In genomic region chr14:31122098-31122611, GRCh38 we compare ENCODE assay signal across 21 cellular contexts.
DNase-seq lines count a peak whose midpoint lies in the region; TF ChIP-seq lines count a peak whose summit lies in the region.
"Had no signal": no experiment of that assay in that cellular context is flagged by ENCODE, and none has a peak within 500 bp of the region (broad histone marks: within the 10 kb centered on the region; RNA-seq: fewer than 3 reads in every experiment).

No MANE protein-coding gene starts in this region.

- H3K4me3 Mint-ChIP-seq in MCF 10A (ENCODE audit: unreplicated experiment) = no peak overlapping the region
- H3K4me3 Mint-ChIP-seq: CD4-positive, alpha-beta T cell; effector memory CD8-positive, alpha-beta T cell had no signal

- H3K36me3 ChIP-seq in mammary epithelial cell (ENCODE audit: insufficient read depth, low read length) = peaks cover 37% of the 10 kb centered on the region

- no peaks in the 10 kb centered on the region for H3K27me3 Mint-ChIP-seq in MCF 10A (ENCODE audit: insufficient read depth, unreplicated experiment)
- H3K27me3 Mint-ChIP-seq: CD4-positive, alpha-beta T cell; effector memory CD8-positive, alpha-beta T cell had no signal

- H3K27me3 ChIP-seq in mammary epithelial cell (ENCODE audit: insufficient read depth, low read length) = no peaks in the 10 kb centered on the region
- H3K27me3 ChIP-seq: tibial nerve had no signal

- CTCF ChIA-PET in mammary epithelial cell (lab: Charles Lee; ENCODE audit: low non-redundant PET) (no interaction called here), MCF 10A (lab: Yijun Ruan, JAX) (interaction anchor here (0.7 to 1.5 kb wide), 2 partner anchors 18 to 135 kb away, joined by 3 to 4 read pairs; no protein-coding TSS in a partner anchor)

- no peaks in the 10 kb centered on the region for H3K4me1 Mint-ChIP-seq in MCF 10A (ENCODE audit: insufficient read depth, unreplicated experiment)

- no peaks in the 10 kb centered on the region for H3K4me1 ChIP-seq in mammary epithelial cell (ENCODE audit: insufficient read depth, low read length)
- H3K4me1 ChIP-seq: A549, tibial nerve had no signal

- in situ Hi-C loops in mammary epithelial cell (cut with MboI; ENCODE audit: low sequenced_read_pairs in 2 of 2) = no loop called here
- in situ Hi-C loops in astrocyte of the spinal cord (cut with HindIII; ENCODE audit: low sequenced_read_pairs) = no loop called here

- H3K36me3 Mint-ChIP-seq in MCF 10A (ENCODE audit: insufficient read depth, unreplicated experiment) = peaks cover 79% of the 10 kb centered on the region

- no peak overlapping the region for H3K27ac ChIP-seq in mammary epithelial cell (ENCODE audit: insufficient read depth, low read depth, low read length)
- H3K27ac ChIP-seq: A549, KMS-11, SK-N-MC, skin epidermis, tibial nerve had no signal

- H2AFZ ChIP-seq in mammary epithelial cell (ENCODE audit: low read depth, low read length) = no peak overlapping the region

- H3K79me2 ChIP-seq in mammary epithelial cell (ENCODE audit: insufficient read depth, low read length) = no peaks in the 10 kb centered on the region

- dilution Hi-C loops in mammary epithelial cell (cut with HindIII; ENCODE audit: low sequenced_read_pairs) = no loop called here

- POLR2A ChIA-PET in MCF 10A (lab: Yijun Ruan, JAX) = no interaction called here

- no peak for TF ChIP-seq CTCF in mammary epithelial cell (conservative IDR thresholded peaks at IDR 0.05 in 1 of 2, IDR thresholded peaks at IDR 0.05 in 1 of 2; ENCODE audit: extremely low read depth in 1 of 2, insufficient read depth in 1 of 2, low read depth in 1 of 2, low read length in 2 of 2)
- TF ChIP-seq CTCF in MCF 10A (IDR thresholded peaks at IDR 0.05; ENCODE audit: unreplicated experiment) = no peak
- TF ChIP-seq CTCF in astrocyte of the spinal cord (IDR thresholded peaks at IDR 0.05; ENCODE audit: low read depth, low read length) = no peak

- whole genome bisulfite sequencing in mammary epithelial cell (ENCODE audit: low coverage, missing lambda C conversion rate) = 90% methylated on average over 8 of the region's 8 CpGs

- no peak overlapping the region for H3K4me2 ChIP-seq in mammary epithelial cell (ENCODE audit: insufficient read depth, low read depth, low read length)
- H3K4me2 ChIP-seq: A549, KMS-11 had no signal

- DNase-seq in mammary epithelial cell = peak; percentile 20
- DNase-seq in MCF 10A (ENCODE audit: unreplicated experiment) = no peak
- DNase-seq in astrocyte of the spinal cord (ENCODE audit: low read depth, low spot score) = peak; percentile 9
- peak; percentile 35 for DNase-seq in iris pigment epithelial cell (ENCODE audit: low read depth)
- DNase-seq in amniotic stem cell (lab: John Stamatoyannopoulos, UW) = no peak
- no peak for DNase-seq in NCI-H345 (lab: John Stamatoyannopoulos, UW)
- no peak for DNase-seq in NCI-H748 (lab: John Stamatoyannopoulos, UW; ENCODE audit: unreplicated experiment)
- no peak for DNase-seq in Kasumi-1 (lab: John Stamatoyannopoulos, UW)
- DNase-seq: activated CD4-positive, alpha-beta T cell treated with anti-CD3 and anti-CD28 coated beads, Interleukin-2, amount 50 U/mL, for 4 hours; activated T-cell treated with anti-CD3 and anti-CD28 coated beads, Interleukin-2, amount 50 U/mL, for 1 hour; CD4-positive, alpha-beta T cell; effector memory CD8-positive, alpha-beta T cell; glutamatergic neuron; midbrain; NCI-H1694 treated with DMSO at 0.1 percent for 48 hours had no signal

- no peaks in the 10 kb centered on the region for H4K20me1 ChIP-seq in mammary epithelial cell (ENCODE audit: insufficient read depth, low read length)

- no peaks in the 10 kb centered on the region for H3K9me3 ChIP-seq in mammary epithelial cell (replicated peaks; ENCODE audit: insufficient read depth, low read length)
- H3K9me3 ChIP-seq: A549, tibial nerve had no signal

- intact Hi-C loops in mammary epithelial cell (cut with micrococcal nuclease) = no loop called here
- intact Hi-C loops in MCF 10A (cut with micrococcal nuclease) = no loop called here

- H3K9me3 Mint-ChIP-seq in MCF 10A (ENCODE audit: unreplicated experiment) = no peaks in the 10 kb centered on the region
- H3K9me3 Mint-ChIP-seq: activated naive CD4-positive, alpha-beta T cell treated with anti-CD3 and anti-CD28 coated beads, Interleukin-2, amount 50 U/mL, for 72 hours; CD4-positive, alpha-beta T cell; effector memory CD8-positive, alpha-beta T cell had no signal

- no peak overlapping the region for H3K27ac Mint-ChIP-seq in MCF 10A (ENCODE audit: low read depth, unreplicated experiment)
- H3K27ac Mint-ChIP-seq: CD4-positive, alpha-beta T cell had no signal

- no peak overlapping the region for H3K9ac ChIP-seq in mammary epithelial cell (ENCODE audit: insufficient read depth, low read length)
- H3K9ac ChIP-seq: KMS-11 had no signal

- BruUV-seq in mammary epithelial cell (replicated peaks; lab: Mats Ljungman, UMichigan) (no TSS peak), MCF 10A (replicated peaks; lab: Mats Ljungman, UMichigan) (no TSS peak)

- H3K4me3 ChIP-seq in mammary epithelial cell (replicated peaks in 1 of 3; ENCODE audit: insufficient read depth in 1 of 3, low read depth in 2 of 3, low read length in 3 of 3) = no peak overlapping the region
- H3K4me3 ChIP-seq in astrocyte of the spinal cord (ENCODE audit: low read depth, low read length) = no peak overlapping the region
- H3K4me3 ChIP-seq: A549, SK-N-MC, skin epidermis, tibial nerve had no signal

Comparison
In these comparisons a context has a peak if more than half of its experiments do, and no peak if none do; other contexts are left out.
1. DNase-seq: peak in mammary epithelial cell (single experiment), astrocyte of the spinal cord (single experiment) and iris pigment epithelial cell (single experiment); none in MCF 10A (single experiment), amniotic stem cell (single experiment), NCI-H345 (single experiment), NCI-H748 (single experiment) and Kasumi-1 (0 of 2).